In the genomic region with DNA sequence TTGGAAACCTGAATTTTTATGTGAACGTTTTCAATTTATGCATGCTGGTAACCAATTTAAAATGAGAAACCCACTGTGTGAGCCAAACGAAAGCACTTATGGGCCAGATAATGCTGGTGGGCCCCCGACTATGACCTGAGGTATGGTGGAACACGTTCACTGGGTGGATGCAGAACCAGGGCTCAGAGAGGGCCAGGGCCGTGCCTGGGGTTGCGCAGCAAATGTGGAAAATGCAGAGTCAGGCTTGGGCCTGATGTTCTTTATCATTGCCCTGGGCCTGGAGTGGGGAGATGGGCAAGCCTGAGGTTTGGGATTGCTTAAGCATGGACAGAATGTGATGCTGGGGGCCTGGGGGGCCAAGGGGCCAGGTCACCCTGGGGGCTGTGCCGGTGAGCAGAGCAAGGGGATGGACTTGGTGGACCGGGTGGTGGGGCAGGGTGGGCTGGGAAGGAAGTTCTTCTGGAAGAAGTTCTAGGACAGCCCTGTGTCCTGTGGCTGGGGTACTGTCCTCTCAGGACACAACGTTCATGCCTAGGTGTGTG, we compare ENCODE assay signal across 24 cellular contexts. TPM values are rescaled to one million over a fixed set of nuclear protein-coding genes. Genes with fewer than 3 reads are reported as not detected.
"Had no signal": no experiment of that assay in that cellular context is flagged by ENCODE, and none has a peak within 500 bp of the region (broad histone marks: within the 10 kb centered on the region; RNA-seq: fewer than 3 reads in every experiment).

No MANE protein-coding gene starts in this region.

- H3K4me3 ChIP-seq: adrenal gland had no signal

- H3K27ac ChIP-seq: adrenal gland had no signal

- H3K9me3 ChIP-seq: adrenal gland had no signal

- H3K4me1 ChIP-seq: adrenal gland had no signal

- DNase-seq: activated B cell treated with CpG ODN at 0.5 μM for 24 hours; activated CD4-positive, alpha-beta memory T cell treated with anti-CD3 and anti-CD28 coated beads for 36 hours; activated CD4-positive, alpha-beta T cell treated with anti-CD3 and anti-CD28 coated beads for 1 hour; activated CD4-positive, alpha-beta T cell treated with anti-CD3 and anti-CD28 coated beads, Interleukin-2, amount 10 ng/mL, durations not matched to agents 7 days and 5 days; activated CD8-positive, alpha-beta memory T cell treated with anti-CD3 and anti-CD28 coated beads for 24 hours; activated gamma-delta T cell; activated naive CD4-positive, alpha-beta T cell treated with anti-CD3 and anti-CD28 coated beads, Interleukin-2, amount 10 ng/mL, durations not matched to agents 7 days and 5 days; activated naive CD8-positive, alpha-beta T cell treated with anti-CD3 and anti-CD28 coated beads for 36 hours; activated T-cell treated with anti-CD3 and anti-CD28 coated beads, Interleukin-2, amount 50 U/mL, for 4 hours; adrenal gland; anterior cingulate cortex; central memory CD4-positive, alpha-beta T cell; KG1; NCI-H1048; NCI-H146; NCI-H187 treated with DMSO at 0.1 percent for 48 hours; NCI-H2081 treated with DMSO at 0.1 percent for 48 hours; NCI-H446; PC-3; SIG-M5; T-helper 17 cell; T-helper 9 cell had no signal

- ATAC-seq: activated T-cell treated with anti-CD3 and anti-CD28 coated beads, Interleukin-2, amount 50 U/mL, for 4 hours; activated T-helper 17 cell treated with anti-CD3 and anti-CD28 coated beads, Interleukin-2, amount 50 U/mL, for 72 hours; PC-3; T-helper 17 cell had no signal

- FAIRE-seq: RCC 7860 had no signal

- H3K36me3 ChIP-seq: adrenal gland had no signal

RNA-seq across cellular contexts. Expression of a gene that starts 17.9 kb away (rescaled TPM):
- total RNA-seq: activated CD4-positive, alpha-beta memory T cell treated with anti-CD3 and anti-CD28 coated beads for 36 hours; activated CD4-positive, alpha-beta T cell treated with anti-CD3 and anti-CD28 coated beads, Interleukin-2, amount 10 ng/mL, durations not matched to agents 7 days and 5 days had no signal
